ENCODE assay signal across 11 cellular contexts in genomic region chr10:61961278-61961677, GRCh38. TPM values are rescaled to one million over a fixed set of nuclear protein-coding genes. Genes with fewer than 3 reads are reported as not detected.
DNase-seq lines count a peak whose midpoint lies in the region; ATAC-seq and TF ChIP-seq lines count a peak whose summit lies in the region.
"Had no signal": no experiment of that assay in that cellular context is flagged by ENCODE, and none has a peak within 500 bp of the region (broad histone marks: within the 10 kb centered on the region; RNA-seq: fewer than 3 reads in every experiment).

No MANE protein-coding gene starts in this region.

- H3K4me1 Mint-ChIP-seq in activated naive CD4-positive, alpha-beta T cell treated with anti-CD3 and anti-CD28 coated beads, Interleukin-2, amount 10 ng/mL, durations not matched to agents 7 days and 5 days, result peaks cover 78% of the 10 kb centered on the region

- TF ChIP-seq CTCF in GM13976 (IDR thresholded peaks at IDR 0.05; ENCODE audit: borderline replicate concordance, control extremely low read depth, extremely low read depth, insufficient read depth, missing control alignments) (no peak), ascending aorta (IDR thresholded peaks at IDR 0.05) (no peak), adrenal gland (IDR thresholded peaks at IDR 0.05) (no peak)

- in situ Hi-C loops in GM13976 (cut with MboI; ENCODE audit: low sequenced_read_pairs, unreplicated experiment), result no loop called here

- CTCF ChIA-PET in activated naive CD4-positive, alpha-beta T cell treated with anti-CD3 and anti-CD28 coated beads, Interleukin-2, amount 10 ng/mL, durations not matched to agents 7 days and 5 days (lab: Charles Lee), result interaction anchor here (1.0 to 1.5 kb wide), 6 partner anchors 17 to 76 kb away, joined by 3 to 5 read pairs (median 4); no protein-coding TSS in a partner anchor

- H3K27me3 ChIP-seq in ascending aorta (no peaks in the 10 kb centered on the region), adrenal gland (no peaks in the 10 kb centered on the region)

- H3K4me3 ChIP-seq in ascending aorta (no peak overlapping the region), adrenal gland (no peak overlapping the region)

- DNase-seq in GM13976 (ENCODE audit: low spot score) (peak; percentile 43), ascending aorta (ENCODE audit: low spot score in 2 of 2) (no peak), adrenal gland (no peak), NCI-H146 (lab: John Stamatoyannopoulos, UW) (no peak), T1000 (lab: John Stamatoyannopoulos, UW) (no peak)
- DNase-seq in activated naive CD4-positive, alpha-beta T cell treated with anti-CD3 and anti-CD28 coated beads, Interleukin-2, amount 10 ng/mL, durations not matched to agents 7 days and 5 days, result peak; percentile 46
- DNase-seq: anterior cingulate cortex, GDM1, NCI-H69 had no signal

- H3K9me3 ChIP-seq in ascending aorta (peaks cover 0 to 3% of the 10 kb centered on the region in 2 donors), adrenal gland (replicated peaks in 1 of 3) (no peaks in the 10 kb centered on the region)

- peak; percentile 66 for ATAC-seq in GM21381 (IDR thresholded peaks at IDR 0.05; ENCODE audit: unreplicated experiment)
- peak; percentile 68 for ATAC-seq in HG03432 (IDR thresholded peaks at IDR 0.05; ENCODE audit: unreplicated experiment)

- peak overlapping the region; percentile 88 for H3K27ac Mint-ChIP-seq in activated naive CD4-positive, alpha-beta T cell treated with anti-CD3 and anti-CD28 coated beads, Interleukin-2, amount 10 ng/mL, durations not matched to agents 7 days and 5 days

- WGBS in adrenal gland, 4 donors, result 82 to 89% (median 86%) methylated on average over 8 of the region's 8 CpGs

- no peak for TF ChIP-seq POLR2A in adrenal gland (IDR thresholded peaks at IDR 0.05)

- H3K4me3 Mint-ChIP-seq in activated naive CD4-positive, alpha-beta T cell treated with anti-CD3 and anti-CD28 coated beads, Interleukin-2, amount 10 ng/mL, durations not matched to agents 7 days and 5 days, result no peak overlapping the region

- no peaks in the 10 kb centered on the region for H3K36me3 ChIP-seq in ascending aorta
- no peaks in the 10 kb centered on the region for H3K36me3 ChIP-seq in adrenal gland (replicated peaks in 1 of 2)

- no peak overlapping the region for H3K27ac ChIP-seq in ascending aorta
- H3K27ac ChIP-seq in adrenal gland, result no peak overlapping the region

- intact Hi-C loops in ascending aorta (cut with DNase I), result no loop called here
- intact Hi-C loops in adrenal gland (cut with DNase I), result no loop called here

- H3K36me3 Mint-ChIP-seq in activated naive CD4-positive, alpha-beta T cell treated with anti-CD3 and anti-CD28 coated beads, Interleukin-2, amount 10 ng/mL, durations not matched to agents 7 days and 5 days, result peaks cover 74% of the 10 kb centered on the region

- H3K4me1 ChIP-seq in ascending aorta (peaks cover 3 to 22% of the 10 kb centered on the region in 2 donors), adrenal gland (replicated peaks in 1 of 2) (no peaks in the 10 kb centered on the region)

- H3K27me3 Mint-ChIP-seq in activated naive CD4-positive, alpha-beta T cell treated with anti-CD3 and anti-CD28 coated beads, Interleukin-2, amount 10 ng/mL, durations not matched to agents 7 days and 5 days, result no peaks in the 10 kb centered on the region

- H3K9me3 Mint-ChIP-seq in activated naive CD4-positive, alpha-beta T cell treated with anti-CD3 and anti-CD28 coated beads, Interleukin-2, amount 10 ng/mL, durations not matched to agents 7 days and 5 days, result no peaks in the 10 kb centered on the region

RNA-seq across cellular contexts. Expression of gene ARID5B, which starts 59.8 kb away (rescaled TPM):
- total RNA-seq in ascending aorta (92.5 TPM), adrenal gland (10 to 100 TPM in 7 of 8 donors, 1 to 10 TPM in 1; 8.6 to 42.4 (median 30.8) TPM)
- polyA plus RNA-seq in adrenal gland, result 10 to 100 TPM in 1 of 3 donors, 1 to 10 TPM in 2; 5.7 to 10.7 (median 9.0) TPM

Comparison
In these comparisons a context has a peak if more than half of its experiments do, and no peak if none do; other contexts are left out.
1. DNase-seq: peak in GM13976 (single experiment) and activated naive CD4-positive, alpha-beta T cell treated with anti-CD3 and anti-CD28 coated beads, Interleukin-2, amount 10 ng/mL, durations not matched to agents 7 days and 5 days (single experiment); none in ascending aorta (0 of 2), adrenal gland (0 of 7), NCI-H146 (single experiment) and T1000 (single experiment).